In the genomic region with DNA sequence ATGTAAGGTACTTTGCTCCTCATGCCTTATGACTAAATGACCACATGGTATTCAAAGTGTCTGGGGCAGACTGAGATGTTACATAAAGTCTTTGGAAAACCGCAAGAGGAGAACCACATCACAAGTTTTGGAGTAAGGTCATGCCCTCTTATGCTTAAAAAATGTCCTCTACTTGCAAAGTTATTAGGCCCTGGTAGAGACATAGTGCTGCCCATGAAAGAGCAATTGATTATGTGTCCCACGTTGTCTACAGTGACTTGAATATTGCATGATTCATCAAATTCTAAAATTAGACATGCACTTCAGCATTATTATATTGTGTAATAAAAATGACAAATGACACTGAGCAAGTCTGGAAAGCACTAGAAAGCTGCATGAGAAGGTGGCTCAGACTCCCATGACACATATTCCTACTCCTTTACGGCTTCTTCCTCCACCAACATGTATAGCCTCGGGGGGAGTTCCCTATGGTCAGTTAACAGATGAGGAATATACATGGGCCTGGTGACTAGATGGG, we compare ENCODE assay signal across 16 cellular contexts.
DNase-seq lines count a peak whose midpoint lies in the region; ATAC-seq and TF ChIP-seq lines count a peak whose summit lies in the region.
"Had no signal": no experiment of that assay in that cellular context is flagged by ENCODE, and none has a peak within 500 bp of the region (broad histone marks: within the 10 kb centered on the region; RNA-seq: fewer than 3 reads in every experiment).

No MANE protein-coding gene starts in this region.

- H3K27me3 ChIP-seq in lung (ENCODE audit: control insufficient read depth, insufficient read depth), result no peaks in the 10 kb centered on the region
- H3K27me3 ChIP-seq: thyroid gland had no signal

- no peaks in the 10 kb centered on the region for H3K36me3 ChIP-seq in lung (ENCODE audit: control insufficient read depth in 2 of 2, insufficient read depth in 2 of 2, low read length in 2 of 2)
- H3K36me3 ChIP-seq: thyroid gland had no signal

- TF ChIP-seq CTCF in lung (IDR thresholded peaks at IDR 0.05; ENCODE audit: control extremely low read depth, extremely low read depth), result no peak

- H3K9me3 ChIP-seq in lung (ENCODE audit: control insufficient read depth in 2 of 2, insufficient read depth in 1 of 2, low read length in 1 of 2), result no peaks in the 10 kb centered on the region
- H3K9me3 ChIP-seq: thyroid gland had no signal

- no peak overlapping the region for H3K27ac ChIP-seq in lung (ENCODE audit: low read depth in 1 of 2, low read length in 1 of 2)
- H3K27ac ChIP-seq: parathyroid adenoma, thyroid gland had no signal

- peak; percentile 22 for ATAC-seq in lung (ENCODE audit: insufficient read depth, low FRiP score)
- ATAC-seq in GM21786 (IDR thresholded peaks at IDR 0.05; ENCODE audit: unreplicated experiment), result no peak
- ATAC-seq: PC-3 had no signal

- H3K4me3 ChIP-seq in lung, result no peak overlapping the region
- H3K4me3 ChIP-seq: thyroid gland had no signal

- DNase-seq in AML-193 (lab: John Stamatoyannopoulos, UW) (peak; percentile 39 to 45), M059J (ENCODE audit: low read depth) (peak; percentile 95), SW480 (ENCODE audit: low spot score) (peak; percentile 82), lung (ENCODE audit: low spot score) (no peak), NCI-H2196 (lab: John Stamatoyannopoulos, UW; ENCODE audit: unreplicated experiment) (no peak), GF-D8 (lab: John Stamatoyannopoulos, UW) (no peak)
- no peak for DNase-seq in stimulated activated CD8-positive, alpha-beta memory T cell treated with anti-CD3 and anti-CD28 coated beads, Interleukin-4, amount 100 ng/mL, for 48 hours
- DNase-seq: activated CD4-positive, alpha-beta memory T cell treated with anti-CD3 and anti-CD28 coated beads for 36 hours; aorta; effector CD4-positive, alpha-beta T cell; GDM1; MM.1S; PC-3; thyroid gland had no signal

- WGBS in lung, 2 donors, result 46 to 64% methylated on average over 4 of the region's 4 CpGs

- no peaks in the 10 kb centered on the region for H3K4me1 ChIP-seq in lung (ENCODE audit: control insufficient read depth in 2 of 2, insufficient read depth in 2 of 2, low read length in 2 of 2)
- H3K4me1 ChIP-seq: parathyroid adenoma, thyroid gland had no signal

Comparison
In these comparisons a context has a peak if more than half of its experiments do, and no peak if none do; other contexts are left out.
1. DNase-seq: peak in AML-193 (2 of 2), M059J (single experiment) and SW480 (single experiment); none in lung (single experiment), NCI-H2196 (single experiment), GF-D8 (single experiment) and stimulated activated CD8-positive, alpha-beta memory T cell treated with anti-CD3 and anti-CD28 coated beads, Interleukin-4, amount 100 ng/mL, for 48 hours (single experiment).